1 cellular context compared by ENCODE assay signal in the genomic region with DNA sequence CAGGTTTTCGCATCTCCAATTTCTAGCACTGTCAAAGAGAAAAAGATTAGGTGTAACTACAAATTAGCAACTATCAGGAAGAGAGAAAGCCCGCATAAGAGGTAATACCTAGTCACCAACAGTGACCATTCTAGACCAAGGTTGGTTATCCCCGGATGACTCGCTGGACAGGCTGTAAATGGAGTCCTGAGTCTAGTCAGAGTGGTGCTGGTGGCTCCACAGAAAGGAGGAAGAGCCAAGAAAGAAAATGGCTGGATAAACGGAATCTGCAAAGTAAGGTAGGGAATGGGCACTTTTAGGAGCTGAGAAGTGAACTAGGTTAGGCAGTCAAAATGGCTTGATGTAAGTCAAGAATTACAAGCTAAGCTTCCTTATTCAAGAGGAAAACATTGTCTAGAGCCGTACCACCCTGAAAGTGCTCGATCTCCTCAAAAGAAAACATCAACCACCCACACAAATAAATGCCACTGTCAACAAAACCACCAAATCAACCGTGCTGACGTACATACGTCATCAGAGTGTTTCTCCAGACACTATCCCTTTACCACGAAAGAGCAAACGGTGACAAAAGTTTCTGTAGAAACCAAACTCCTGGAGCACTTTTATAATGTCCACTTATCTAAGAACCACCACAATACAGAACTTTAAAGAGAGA.
TF ChIP-seq lines count a peak whose summit lies in the region.

No MANE protein-coding gene starts in this region.

TF ChIP-seq in K562, 482 proteins besides CTCF, POLR2A, EP300 and RAD21 (continued from another document):
- TF ChIP-seq, protein P1, sequence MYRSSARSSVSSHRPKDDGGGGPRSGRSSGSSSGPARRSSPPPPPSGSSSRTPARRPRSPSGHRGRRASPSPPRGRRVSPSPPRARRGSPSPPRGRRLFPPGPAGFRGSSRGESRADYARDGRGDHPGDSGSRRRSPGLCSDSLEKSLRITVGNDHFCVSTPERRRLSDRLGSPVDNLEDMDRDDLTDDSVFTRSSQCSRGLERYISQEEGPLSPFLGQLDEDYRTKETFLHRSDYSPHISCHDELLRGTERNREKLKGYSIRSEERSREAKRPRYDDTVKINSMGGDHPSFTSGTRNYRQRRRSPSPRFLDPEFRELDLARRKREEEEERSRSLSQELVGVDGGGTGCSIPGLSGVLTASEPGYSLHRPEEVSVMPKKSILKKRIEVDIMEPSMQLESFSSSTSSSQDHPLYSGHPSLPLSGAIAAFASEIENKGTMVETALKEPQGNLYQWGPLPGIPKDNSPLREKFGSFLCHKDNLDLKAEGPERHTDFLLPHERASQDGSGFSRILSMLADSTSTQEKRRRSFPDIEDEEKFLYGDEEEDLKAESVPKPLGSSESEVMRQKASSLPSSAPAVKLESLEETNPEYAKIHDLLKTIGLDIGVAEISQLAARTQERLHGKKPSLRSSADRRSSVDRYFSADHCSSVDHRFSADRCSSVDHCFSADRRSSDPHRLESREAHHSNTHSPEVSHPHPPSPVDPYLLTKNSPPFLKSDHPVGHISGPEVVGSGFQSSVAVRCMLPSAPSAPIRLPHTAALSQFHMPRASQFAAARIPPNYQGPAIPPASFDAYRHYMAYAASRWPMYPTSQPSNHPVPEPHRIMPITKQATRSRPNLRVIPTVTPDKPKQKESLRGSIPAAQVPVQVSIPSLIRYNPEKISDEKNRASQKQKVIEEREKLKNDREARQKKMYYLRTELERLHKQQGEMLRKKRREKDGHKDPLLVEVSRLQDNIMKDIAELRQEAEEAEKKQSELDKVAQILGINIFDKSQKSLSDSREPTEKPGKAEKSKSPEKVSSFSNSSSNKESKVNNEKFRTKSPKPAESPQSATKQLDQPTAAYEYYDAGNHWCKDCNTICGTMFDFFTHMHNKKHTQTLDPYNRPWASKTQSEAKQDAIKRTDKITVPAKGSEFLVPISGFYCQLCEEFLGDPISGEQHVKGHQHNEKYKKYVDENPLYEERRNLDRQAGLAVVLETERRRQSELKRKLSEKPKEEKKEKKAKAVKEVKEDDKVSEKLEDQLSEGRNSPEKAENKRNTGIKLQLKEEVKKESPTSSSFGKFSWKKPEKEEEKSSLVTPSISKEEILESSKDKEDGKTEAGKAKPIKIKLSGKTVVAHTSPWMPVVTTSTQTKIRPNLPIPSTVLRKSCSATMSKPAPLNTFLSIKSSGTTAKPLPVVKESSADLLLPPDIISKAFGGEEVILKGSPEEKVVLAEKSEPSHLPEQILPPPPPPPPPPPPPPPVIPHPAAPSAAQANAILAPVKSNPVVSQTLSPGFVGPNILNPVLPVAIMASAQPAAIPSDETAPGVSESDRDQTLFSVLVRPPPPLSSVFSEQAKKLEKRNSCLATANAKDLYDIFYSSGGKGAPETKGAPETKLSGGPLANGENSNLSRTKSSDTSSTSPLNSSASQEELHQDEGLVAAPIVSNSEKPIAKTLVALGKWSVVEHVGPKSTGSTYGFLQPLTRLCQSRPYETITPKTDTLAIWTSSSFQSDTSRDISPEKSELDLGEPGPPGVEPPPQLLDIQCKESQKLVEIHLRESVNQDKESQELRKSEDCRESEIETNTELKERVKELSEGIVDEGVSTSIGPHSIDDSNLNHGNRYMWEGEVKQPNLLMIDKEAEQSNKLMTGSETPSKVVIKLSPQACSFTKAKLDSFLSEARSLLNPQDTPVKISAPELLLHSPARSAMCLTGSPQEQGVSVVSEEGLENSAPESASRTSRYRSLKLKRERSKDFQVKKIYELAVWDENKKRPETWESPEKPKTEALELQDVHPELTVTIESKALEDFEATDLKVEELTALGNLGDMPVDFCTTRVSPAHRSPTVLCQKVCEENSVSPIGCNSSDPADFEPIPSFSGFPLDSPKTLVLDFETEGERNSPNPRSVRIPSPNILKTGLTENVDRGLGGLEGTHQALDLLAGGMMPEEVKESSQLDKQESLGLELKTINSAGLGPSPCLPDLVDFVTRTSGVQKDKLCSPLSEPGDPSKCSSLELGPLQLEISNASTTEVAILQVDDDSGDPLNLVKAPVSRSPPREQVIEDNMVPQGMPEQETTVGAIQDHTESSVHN (IDR thresholded peaks at IDR 0.05; ENCODE audit: borderline replicate concordance in 1 of 2, low read depth in 1 of 2) = 0 out of 4 replicates have a peak, but pooled peaks of 1 of the 2 experiments have one; percentile 21
- TF ChIP-seq, protein P2, sequence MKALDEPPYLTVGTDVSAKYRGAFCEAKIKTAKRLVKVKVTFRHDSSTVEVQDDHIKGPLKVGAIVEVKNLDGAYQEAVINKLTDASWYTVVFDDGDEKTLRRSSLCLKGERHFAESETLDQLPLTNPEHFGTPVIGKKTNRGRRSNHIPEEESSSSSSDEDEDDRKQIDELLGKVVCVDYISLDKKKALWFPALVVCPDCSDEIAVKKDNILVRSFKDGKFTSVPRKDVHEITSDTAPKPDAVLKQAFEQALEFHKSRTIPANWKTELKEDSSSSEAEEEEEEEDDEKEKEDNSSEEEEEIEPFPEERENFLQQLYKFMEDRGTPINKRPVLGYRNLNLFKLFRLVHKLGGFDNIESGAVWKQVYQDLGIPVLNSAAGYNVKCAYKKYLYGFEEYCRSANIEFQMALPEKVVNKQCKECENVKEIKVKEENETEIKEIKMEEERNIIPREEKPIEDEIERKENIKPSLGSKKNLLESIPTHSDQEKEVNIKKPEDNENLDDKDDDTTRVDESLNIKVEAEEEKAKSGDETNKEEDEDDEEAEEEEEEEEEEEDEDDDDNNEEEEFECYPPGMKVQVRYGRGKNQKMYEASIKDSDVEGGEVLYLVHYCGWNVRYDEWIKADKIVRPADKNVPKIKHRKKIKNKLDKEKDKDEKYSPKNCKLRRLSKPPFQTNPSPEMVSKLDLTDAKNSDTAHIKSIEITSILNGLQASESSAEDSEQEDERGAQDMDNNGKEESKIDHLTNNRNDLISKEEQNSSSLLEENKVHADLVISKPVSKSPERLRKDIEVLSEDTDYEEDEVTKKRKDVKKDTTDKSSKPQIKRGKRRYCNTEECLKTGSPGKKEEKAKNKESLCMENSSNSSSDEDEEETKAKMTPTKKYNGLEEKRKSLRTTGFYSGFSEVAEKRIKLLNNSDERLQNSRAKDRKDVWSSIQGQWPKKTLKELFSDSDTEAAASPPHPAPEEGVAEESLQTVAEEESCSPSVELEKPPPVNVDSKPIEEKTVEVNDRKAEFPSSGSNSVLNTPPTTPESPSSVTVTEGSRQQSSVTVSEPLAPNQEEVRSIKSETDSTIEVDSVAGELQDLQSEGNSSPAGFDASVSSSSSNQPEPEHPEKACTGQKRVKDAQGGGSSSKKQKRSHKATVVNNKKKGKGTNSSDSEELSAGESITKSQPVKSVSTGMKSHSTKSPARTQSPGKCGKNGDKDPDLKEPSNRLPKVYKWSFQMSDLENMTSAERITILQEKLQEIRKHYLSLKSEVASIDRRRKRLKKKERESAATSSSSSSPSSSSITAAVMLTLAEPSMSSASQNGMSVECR (CRISPR knock-in tag; IDR thresholded peaks at IDR 0.05) = 0 out of 2 replicates have a peak, but pooled peaks have one; percentile 6
- TF ChIP-seq, protein P3, sequence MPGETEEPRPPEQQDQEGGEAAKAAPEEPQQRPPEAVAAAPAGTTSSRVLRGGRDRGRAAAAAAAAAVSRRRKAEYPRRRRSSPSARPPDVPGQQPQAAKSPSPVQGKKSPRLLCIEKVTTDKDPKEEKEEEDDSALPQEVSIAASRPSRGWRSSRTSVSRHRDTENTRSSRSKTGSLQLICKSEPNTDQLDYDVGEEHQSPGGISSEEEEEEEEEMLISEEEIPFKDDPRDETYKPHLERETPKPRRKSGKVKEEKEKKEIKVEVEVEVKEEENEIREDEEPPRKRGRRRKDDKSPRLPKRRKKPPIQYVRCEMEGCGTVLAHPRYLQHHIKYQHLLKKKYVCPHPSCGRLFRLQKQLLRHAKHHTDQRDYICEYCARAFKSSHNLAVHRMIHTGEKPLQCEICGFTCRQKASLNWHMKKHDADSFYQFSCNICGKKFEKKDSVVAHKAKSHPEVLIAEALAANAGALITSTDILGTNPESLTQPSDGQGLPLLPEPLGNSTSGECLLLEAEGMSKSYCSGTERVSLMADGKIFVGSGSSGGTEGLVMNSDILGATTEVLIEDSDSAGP (CRISPR knock-in tag; IDR thresholded peaks at IDR 0.05) = 0 out of 2 replicates have a peak, but pooled peaks have one; percentile 41
- TF ChIP-seq SP1 (CRISPR knock-in tag; IDR thresholded peaks at IDR 0.05) (peak; percentile 41; the same call in 1 of the 2 replicates), TOE1 (IDR thresholded peaks at IDR 0.05; ENCODE audit: borderline replicate concordance) (0 out of 2 replicates have a peak, but pooled peaks have one; percentile 19), TOE1 (CRISPR knock-in tag; IDR thresholded peaks at IDR 0.05; ENCODE audit: borderline replicate concordance, low read depth) (no peak)
